13 cellular contexts compared by ENCODE assay signal in the genomic region with DNA sequence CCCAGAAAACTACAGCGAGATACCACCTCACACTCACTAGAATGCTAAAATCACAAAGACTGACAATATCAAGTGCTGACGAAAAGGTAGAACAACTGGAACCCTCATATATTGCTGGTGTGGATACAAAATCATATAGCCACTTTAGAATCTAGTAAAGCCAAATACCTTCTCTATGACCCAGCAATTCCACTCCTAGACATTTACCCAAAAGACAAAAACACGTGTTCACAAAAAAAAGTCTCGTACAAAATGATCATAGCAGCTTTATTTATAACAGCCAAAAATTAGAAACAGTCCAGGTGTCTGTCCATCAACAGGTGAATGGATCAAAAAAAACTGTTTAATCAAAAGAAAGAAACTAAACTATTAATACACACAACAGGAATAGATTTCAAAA.
"Had no signal": no experiment of that assay in that cellular context is flagged by ENCODE, and none has a peak within 500 bp of the region (broad histone marks: within the 10 kb centered on the region; RNA-seq: fewer than 3 reads in every experiment).

No MANE protein-coding gene starts in this region.

- H3K9me3 ChIP-seq: mucosa of descending colon, ovary, stomach, transverse colon had no signal

- H3K27ac ChIP-seq: ovary had no signal

- H3K4me3 Mint-ChIP-seq: activated CD4-positive, alpha-beta T cell treated with anti-CD3 and anti-CD28 coated beads, Interleukin-2, amount 10 ng/mL, durations not matched to agents 24 days and 14 days; central memory CD8-positive, alpha-beta T cell; naive thymus-derived CD8-positive, alpha-beta T cell had no signal

- H3K27me3 ChIP-seq: ovary, stomach, transverse colon had no signal

- H3K27ac Mint-ChIP-seq: activated CD4-positive, alpha-beta T cell treated with anti-CD3 and anti-CD28 coated beads, Interleukin-2, amount 10 ng/mL, durations not matched to agents 24 days and 14 days had no signal

- ATAC-seq: mucosa of descending colon; naive thymus-derived CD8-positive, alpha-beta T cell had no signal

- H3K36me3 ChIP-seq: ovary, stomach, transverse colon had no signal

- H3K27me3 Mint-ChIP-seq: central memory CD8-positive, alpha-beta T cell; naive thymus-derived CD8-positive, alpha-beta T cell had no signal

- DNase-seq: activated CD4-positive, alpha-beta T cell treated with anti-CD3 and anti-CD28 coated beads, Interleukin-2, amount 10 ng/mL, durations not matched to agents 24 days and 14 days; activated CD8-positive, alpha-beta memory T cell treated with anti-CD3 and anti-CD28 coated beads for 24 hours; activated naive CD4-positive, alpha-beta T cell treated with Interleukin-2 at 50 U/mL for 16 hours; dermis blood vessel endothelial cell; left cardiac atrium; mucosa of descending colon; naive thymus-derived CD8-positive, alpha-beta T cell; retina; stomach; transverse colon had no signal

- H3K4me3 ChIP-seq: lung, mucosa of descending colon, ovary had no signal

- H3K4me1 Mint-ChIP-seq: activated CD4-positive, alpha-beta T cell treated with anti-CD3 and anti-CD28 coated beads, Interleukin-2, amount 10 ng/mL, durations not matched to agents 24 days and 14 days; central memory CD8-positive, alpha-beta T cell had no signal
